ENCODE assay signal across 11 cellular contexts in the genomic region with DNA sequence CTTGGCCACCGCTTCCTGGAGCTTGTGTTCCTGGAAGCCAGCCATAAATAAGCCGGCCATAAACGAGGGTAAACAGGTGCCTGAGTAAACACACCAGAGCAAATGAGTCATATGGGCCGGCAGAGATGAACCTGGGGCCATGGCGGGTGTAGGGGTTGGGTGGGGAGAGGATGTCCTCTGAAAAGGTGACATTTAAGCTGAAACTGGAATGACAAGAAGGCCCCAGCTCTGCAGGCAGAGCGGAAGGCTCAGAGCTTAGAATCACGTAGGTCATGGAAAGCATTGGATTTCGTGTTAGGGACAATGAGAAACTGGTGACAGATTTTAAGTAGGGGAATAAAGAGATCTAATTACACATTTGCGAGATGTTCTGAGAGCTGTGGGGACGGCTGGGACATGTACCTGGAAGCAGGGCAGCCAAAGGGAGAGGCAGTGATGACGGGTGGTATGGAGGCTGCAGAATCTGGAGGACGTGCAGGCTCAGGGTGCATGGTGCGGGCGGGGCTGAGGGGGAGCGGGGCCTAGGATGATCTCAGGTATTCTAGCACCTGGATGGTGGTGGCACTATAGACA. TPM values are rescaled to one million over a fixed set of nuclear protein-coding genes. Genes with fewer than 3 reads are reported as not detected.
DNase-seq lines count a peak whose midpoint lies in the region; ATAC-seq, FAIRE-seq and TF ChIP-seq lines count a peak whose summit lies in the region.
"Had no signal": no experiment of that assay in that cellular context is flagged by ENCODE, and none has a peak within 500 bp of the region (broad histone marks: within the 10 kb centered on the region; RNA-seq: fewer than 3 reads in every experiment).

No MANE protein-coding gene starts in this region.

- H3K9me3 Mint-ChIP-seq in osteocyte (ENCODE audit: unreplicated experiment) = no peaks in the 10 kb centered on the region

- ATAC-seq in GM18517 (IDR thresholded peaks at IDR 0.05; ENCODE audit: unreplicated experiment) (no peak), HG03571 (IDR thresholded peaks at IDR 0.05; ENCODE audit: unreplicated experiment) (no peak)

- TF ChIP-seq CTCF in coronary artery (IDR thresholded peaks at IDR 0.05) (no peak), osteocyte (IDR thresholded peaks at IDR 0.05) (no peak)

- DNase-seq in DMS79 treated with DMSO at 0.1 percent for 48 hours (lab: John Stamatoyannopoulos, UW) (peak; percentile 74), NCI-H2107 (lab: John Stamatoyannopoulos, UW) (peak; percentile 52), coronary artery (ENCODE audit: low spot score) (peak; percentile 55), osteocyte (ENCODE audit: extremely low spot score, unreplicated experiment) (peak; percentile 67), GF-D8 (lab: John Stamatoyannopoulos, UW) (no peak), RCC 7860 (ENCODE audit: low spot score) (no peak)
- DNase-seq: activated CD4-positive, alpha-beta T cell treated with anti-CD3 and anti-CD28 coated beads for 48 hours; NCI-H1694 treated with DMSO at 0.1 percent for 48 hours had no signal

- peaks cover 2% of the 10 kb centered on the region for H3K36me3 Mint-ChIP-seq in osteocyte (ENCODE audit: unreplicated experiment)

- H3K27me3 Mint-ChIP-seq in osteocyte (ENCODE audit: unreplicated experiment) = no peaks in the 10 kb centered on the region

- no peak for FAIRE-seq in RCC 7860 (lab: Jason Lieb, UNC)

- no peak overlapping the region for H3K4me3 ChIP-seq in coronary artery

- no peak overlapping the region for H3K4me3 Mint-ChIP-seq in osteocyte (ENCODE audit: unreplicated experiment)

- H3K27ac ChIP-seq in coronary artery = no peak overlapping the region
- H3K27ac ChIP-seq: parathyroid adenoma had no signal

- H3K4me1 Mint-ChIP-seq in osteocyte (ENCODE audit: unreplicated experiment) = peaks cover 25% of the 10 kb centered on the region

- no peak overlapping the region for H3K27ac Mint-ChIP-seq in osteocyte (ENCODE audit: unreplicated experiment)

RNA-seq across cellular contexts. Expression of a gene that starts 8.1 kb away (rescaled TPM):
- 22.5 and 23.1 TPM in 2 replicates for total RNA-seq in osteocyte

RNA-seq across cellular contexts. Expression of a gene that starts 35.0 kb away (rescaled TPM):
- total RNA-seq in osteocyte = 7.1 and 8.4 TPM in 2 replicates

Comparison
In these comparisons a context has a peak if more than half of its experiments do, and no peak if none do; other contexts are left out.
1. DNase-seq: peak in DMS79 treated with DMSO at 0.1 percent for 48 hours (single experiment), NCI-H2107 (single experiment), coronary artery (single experiment) and osteocyte (single experiment); none in GF-D8 (single experiment) and RCC 7860 (single experiment).